In genomic region chr3:14725564-14726420, GRCh38 we compare ENCODE assay signal across 15 cellular contexts. TPM values are rescaled to one million over a fixed set of nuclear protein-coding genes. Genes with fewer than 3 reads are reported as not detected.
DNase-seq lines count a peak whose midpoint lies in the region; ATAC-seq, FAIRE-seq and TF ChIP-seq lines count a peak whose summit lies in the region.
"Had no signal": no experiment of that assay in that cellular context is flagged by ENCODE, and none has a peak within 500 bp of the region (broad histone marks: within the 10 kb centered on the region; RNA-seq: fewer than 3 reads in every experiment).

No MANE protein-coding gene starts in this region.

- H4K8ac ChIP-seq in trophoblast cell (ENCODE audit: low read depth, low read length), result no peak overlapping the region

- H3K9me3 Mint-ChIP-seq in endothelial cell (ENCODE audit: unreplicated experiment), result no peaks in the 10 kb centered on the region

- H3K79me2 ChIP-seq in trophoblast cell (ENCODE audit: control insufficient read depth, insufficient read depth, low read length, poor library complexity), result no peaks in the 10 kb centered on the region

- H3K4me2 ChIP-seq in trophoblast cell (ENCODE audit: low read length), result no peak overlapping the region

- no peak overlapping the region for H3K4me3 Mint-ChIP-seq in endothelial cell (ENCODE audit: unreplicated experiment)

- peak overlapping the region; percentile 7 for H3K27ac Mint-ChIP-seq in endothelial cell (ENCODE audit: unreplicated experiment)

- peaks cover 0 to 3% of the 10 kb centered on the region in 2 experiments; a peak in 1 of 3 replicates for H3K36me3 ChIP-seq in HEK293 (ENCODE audit: control insufficient read depth in 2 of 2, insufficient read depth in 1 of 2, low read length in 2 of 2)
- no peaks in the 10 kb centered on the region for H3K36me3 ChIP-seq in right lobe of liver
- no peaks in the 10 kb centered on the region for H3K36me3 ChIP-seq in small intestine (ENCODE audit: control insufficient read depth in 2 of 2, insufficient read depth in 2 of 2, low read length in 2 of 2)
- H3K36me3 ChIP-seq in trophoblast cell (ENCODE audit: control insufficient read depth in 1 of 2, insufficient read depth in 2 of 2, low read length in 2 of 2), result no peaks in the 10 kb centered on the region

- H2AFZ ChIP-seq in trophoblast cell (ENCODE audit: insufficient read depth, low read length, poor library complexity), result no peak overlapping the region

- ATAC-seq in right lobe of liver, result peak; percentile 18 to 42 (median 28)

- no peak overlapping the region for H3K9ac ChIP-seq in trophoblast cell (ENCODE audit: low read length)

- H3K27me3 ChIP-seq in right lobe of liver (no peaks in the 10 kb centered on the region), small intestine (ENCODE audit: control insufficient read depth in 2 of 2, insufficient read depth in 2 of 2, low read length in 2 of 2) (no peaks in the 10 kb centered on the region), trophoblast cell (ENCODE audit: insufficient read depth, low read length) (no peaks in the 10 kb centered on the region)

- H3K27ac ChIP-seq in HEK293 (ENCODE audit: extremely low read depth, low read depth, low read length), result no peak overlapping the region
- no peak overlapping the region for H3K27ac ChIP-seq in right lobe of liver
- H3K27ac ChIP-seq in small intestine (ENCODE audit: low read depth in 1 of 2, low read length in 1 of 2), result peak overlapping the region in 1 of 2 donors; percentile 63
- H3K27ac ChIP-seq in trophoblast cell (ENCODE audit: low read depth, low read length), result no peak overlapping the region
- H3K27ac ChIP-seq: C4-2B had no signal

- H3K27me3 Mint-ChIP-seq in endothelial cell (ENCODE audit: unreplicated experiment), result no peaks in the 10 kb centered on the region

- CTCF ChIA-PET in HEK293 (lab: Yijun Ruan, JAX), result no interaction called here

- no peak overlapping the region for H3K14ac ChIP-seq in trophoblast cell (ENCODE audit: low read length)

- intact Hi-C loops in right lobe of liver (cut with DNase I), result no loop called here

- POLR2A ChIA-PET in HEK293 (lab: Yijun Ruan, JAX), result no interaction called here

- no peak overlapping the region for H4K91ac ChIP-seq in trophoblast cell (ENCODE audit: low read depth, low read length)

- no peak for TF ChIP-seq POLR2A in right lobe of liver (IDR thresholded peaks at IDR 0.05)

- FAIRE-seq in small intestine (lab: Jason Lieb, UNC), result no peak

- no peak overlapping the region for H3K18ac ChIP-seq in trophoblast cell (ENCODE audit: low read length)

- H3K79me1 ChIP-seq in trophoblast cell (ENCODE audit: low read length), result no peaks in the 10 kb centered on the region

- H3K9me3 ChIP-seq in HEK293 (ENCODE audit: control insufficient read depth, insufficient read depth, low read depth, low read length), result no peaks in the 10 kb centered on the region
- no peaks in the 10 kb centered on the region for H3K9me3 ChIP-seq in right lobe of liver
- H3K9me3 ChIP-seq in small intestine (ENCODE audit: control insufficient read depth, low read depth), result no peaks in the 10 kb centered on the region
- no peaks in the 10 kb centered on the region for H3K9me3 ChIP-seq in trophoblast cell (ENCODE audit: insufficient read depth, low read depth, low read length)

- 58% methylated on average over 3 of the region's 8 CpGs for WGBS in right lobe of liver (ENCODE audit: insufficient coverage, low coverage, low lambda C conversion rate, missing lambda C conversion rate)
- 60 to 86% (median 79%) methylated on average over 8 of the region's 8 CpGs for WGBS in small intestine, 3 donors
- no CpG with 5 or more reads among the region's 8 CpGs for WGBS in trophoblast cell (ENCODE audit: extremely low coverage, insufficient coverage, insufficient read length)

- no peak overlapping the region for H2AK5ac ChIP-seq in trophoblast cell (ENCODE audit: low read length)

- H3K4ac ChIP-seq in trophoblast cell (ENCODE audit: low read depth, low read length), result no peak overlapping the region

- H4K12ac ChIP-seq in trophoblast cell (ENCODE audit: low read depth, low read length), result no peak overlapping the region

- H3K36me3 Mint-ChIP-seq in endothelial cell (ENCODE audit: low read depth, unreplicated experiment), result peaks cover 4% of the 10 kb centered on the region

- DNase-seq in endothelial cell (ENCODE audit: low spot score), result no peak
- no peak for DNase-seq in right lobe of liver
- peak; percentile 4 for DNase-seq in small intestine
- DNase-seq in NCI-H128 (lab: John Stamatoyannopoulos, UW; ENCODE audit: unreplicated experiment), result no peak
- no peak for DNase-seq in amygdala (lab: John Stamatoyannopoulos, UW)
- no peak for DNase-seq in AG08395 (ENCODE audit: low spot score)
- no peak for DNase-seq in trophoblast cell
- DNase-seq: activated CD4-positive, alpha-beta T cell treated with anti-CD3 and anti-CD28 coated beads, Interleukin-2, amount 50 U/mL, for 1 hour; activated gamma-delta T cell treated with Interleukin-2 at 50 U/mL for 16 hours; effector CD8-positive, alpha-beta T cell; NCI-H187; stimulated activated CD4-positive, alpha-beta T cell treated with anti-CD3 and anti-CD28 coated beads, Interleukin-4, amount 100 ng/mL, for 4 hours; substantia nigra had no signal

- H3K23ac ChIP-seq in trophoblast cell (ENCODE audit: low read length), result no peak overlapping the region

- no peak overlapping the region for H3K4me3 ChIP-seq in HEK293 (ENCODE audit: low read depth, low read length)
- no peak overlapping the region for H3K4me3 ChIP-seq in right lobe of liver
- no peak overlapping the region for H3K4me3 ChIP-seq in small intestine (ENCODE audit: low read depth in 1 of 2, low read length in 2 of 2)
- no peak overlapping the region for H3K4me3 ChIP-seq in trophoblast cell (ENCODE audit: low read depth, low read length)

- no peak overlapping the region for H2BK5ac ChIP-seq in trophoblast cell (ENCODE audit: low read depth, low read length, poor library complexity)

- H2BK120ac ChIP-seq in trophoblast cell (ENCODE audit: insufficient read depth, low read length, poor library complexity), result no peak overlapping the region

- no peak overlapping the region for H2BK12ac ChIP-seq in trophoblast cell (ENCODE audit: low read length)

- TF ChIP-seq CTCF in HEK293 (tag by site-specific recombination; IDR thresholded peaks at IDR 0.05), result no peak
- no peak for TF ChIP-seq CTCF in endothelial cell (IDR thresholded peaks at IDR 0.05; ENCODE audit: unreplicated experiment)
- TF ChIP-seq CTCF in right lobe of liver (IDR thresholded peaks at IDR 0.05), result no peak

- H3K4me1 Mint-ChIP-seq in endothelial cell (ENCODE audit: unreplicated experiment), result peaks cover 13% of the 10 kb centered on the region

- H3K4me1 ChIP-seq in HEK293 (ENCODE audit: control insufficient read depth, insufficient read depth, low read length) (no peaks in the 10 kb centered on the region), right lobe of liver (peaks cover 0 to 22% (median 3%) of the 10 kb centered on the region in 4 donors), small intestine (ENCODE audit: control insufficient read depth in 2 of 2, insufficient read depth in 1 of 2, low read depth in 1 of 2, low read length in 1 of 2) (peaks cover 0 to 2% of the 10 kb centered on the region in 2 donors), trophoblast cell (ENCODE audit: control insufficient read depth in 1 of 2, insufficient read depth in 2 of 2, low read length in 2 of 2) (no peaks in the 10 kb centered on the region)

TF ChIP-seq in HEK293, 187 proteins besides CTCF, POLR2A, EP300 and RAD21:
- TF ChIP-seq REST (tag by site-specific recombination; IDR thresholded peaks at IDR 0.05) (no peak), ZBTB7A (tag by site-specific recombination; IDR thresholded peaks at IDR 0.05; ENCODE audit: low read depth) (no peak), EGR2 (tag by site-specific recombination; IDR thresholded peaks at IDR 0.05; ENCODE audit: low read depth) (peak; percentile 67), ZFHX2 (tag by site-specific recombination; conservative IDR thresholded peaks at IDR 0.05) (peak; percentile 53), ZNF529 (tag by site-specific recombination; IDR thresholded peaks at IDR 0.05; ENCODE audit: insufficient replicate concordance) (no peak)
TF ChIP-seq in HEK293: peak in this region for 2.

RNA-seq across cellular contexts. Expression of gene C3orf20, which starts 50.9 kb away (rescaled TPM):
- 0.13 TPM for total RNA-seq in endothelial cell (ENCODE audit: unreplicated experiment)
- total RNA-seq in right lobe of liver, result under 1 TPM in 2 of 6 experiments, not detected in 4; 0.09 to 0.11 TPM
- under 1 TPM in 1 of 3 donors, not detected in 2; 0.07 TPM for polyA plus RNA-seq in small intestine
- 0.03 and 0.15 TPM in 2 replicates for polyA plus RNA-seq in trophoblast cell (2013)
